20 cellular contexts compared by ENCODE assay signal in the genomic region with DNA sequence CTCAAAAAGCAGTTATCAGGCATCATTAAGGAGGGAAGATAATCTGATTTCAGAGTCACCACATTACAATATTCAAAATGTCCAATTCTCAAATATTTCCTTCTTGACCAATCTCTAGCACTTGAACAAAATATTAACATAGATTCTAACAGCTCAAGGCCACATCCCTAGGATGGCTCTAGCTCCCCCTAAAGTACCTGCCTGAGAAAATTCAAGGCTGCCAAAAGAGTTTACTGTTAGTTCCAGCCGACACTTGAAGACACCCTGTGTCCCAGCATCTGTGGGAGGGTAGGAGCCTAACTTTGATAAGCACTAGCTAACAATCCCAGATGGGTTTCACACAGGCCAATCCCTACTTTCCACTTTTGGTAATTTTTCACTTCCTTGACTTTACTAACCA. TPM values are rescaled to one million over a fixed set of nuclear protein-coding genes. Genes with fewer than 3 reads are reported as not detected.
DNase-seq lines count a peak whose midpoint lies in the region; ATAC-seq and TF ChIP-seq lines count a peak whose summit lies in the region.
"Had no signal": no experiment of that assay in that cellular context is flagged by ENCODE, and none has a peak within 500 bp of the region (broad histone marks: within the 10 kb centered on the region; RNA-seq: fewer than 3 reads in every experiment).

No MANE protein-coding gene starts in this region.

- H3K27me3 ChIP-seq in BE2C, result no peaks in the 10 kb centered on the region
- H3K27me3 ChIP-seq: SJCRH30 had no signal

- no peak overlapping the region for H3K4me3 Mint-ChIP-seq in T-cell
- H3K4me3 Mint-ChIP-seq in activated T-cell treated with anti-CD3 and anti-CD28 coated beads, Interleukin-2, amount 50 U/mL, for 24 hours, result no peak overlapping the region
- H3K4me3 Mint-ChIP-seq: B cell; CD8-positive, alpha-beta T cell had no signal

- TF ChIP-seq CTCF in BE2C (IDR thresholded peaks at IDR 0.05; ENCODE audit: low read depth, low read length), result peak; percentile 13; the same call in 1 of the 2 replicates
- no peak for TF ChIP-seq CTCF in HEK293 (tag by site-specific recombination; IDR thresholded peaks at IDR 0.05)
- TF ChIP-seq CTCF in epithelial cell of proximal tubule (conservative IDR thresholded peaks at IDR 0.05; ENCODE audit: low read depth, low read length), result peak; percentile 36

- no peaks in the 10 kb centered on the region for H3K36me3 Mint-ChIP-seq in T-cell
- no peaks in the 10 kb centered on the region for H3K36me3 Mint-ChIP-seq in activated T-cell treated with anti-CD3 and anti-CD28 coated beads, Interleukin-2, amount 50 U/mL, for 24 hours (ENCODE audit: low read depth)
- H3K36me3 Mint-ChIP-seq: CD8-positive, alpha-beta T cell had no signal

- H3K27me3 Mint-ChIP-seq in T-cell, result peaks cover 1 to 4% of the 10 kb centered on the region in 2 donors
- H3K27me3 Mint-ChIP-seq in activated T-cell treated with anti-CD3 and anti-CD28 coated beads, Interleukin-2, amount 50 U/mL, for 24 hours, result peaks cover 8% of the 10 kb centered on the region

- H3K36me3 ChIP-seq in BE2C (no peaks in the 10 kb centered on the region), HEK293 (ENCODE audit: control insufficient read depth in 2 of 2, insufficient read depth in 1 of 2, low read length in 2 of 2) (no peaks in the 10 kb centered on the region)
- H3K36me3 ChIP-seq: SJCRH30 had no signal

- CTCF ChIA-PET in HEK293 (lab: Yijun Ruan, JAX) (interaction anchor here (0.6 kb wide), 1 partner anchor 198 kb away, joined by 4 read pairs; no protein-coding TSS in a partner anchor), T-cell (lab: Charles Lee) (no interaction called here)

- H3K9me3 Mint-ChIP-seq in T-cell, result no peaks in the 10 kb centered on the region
- H3K9me3 Mint-ChIP-seq in activated T-cell treated with anti-CD3 and anti-CD28 coated beads, Interleukin-2, amount 50 U/mL, for 24 hours, result no peaks in the 10 kb centered on the region
- H3K9me3 Mint-ChIP-seq: CD8-positive, alpha-beta T cell had no signal

- H3K9me3 ChIP-seq in BE2C, result no peaks in the 10 kb centered on the region
- no peaks in the 10 kb centered on the region for H3K9me3 ChIP-seq in HEK293 (ENCODE audit: control insufficient read depth, insufficient read depth, low read depth, low read length)
- H3K9me3 ChIP-seq: SJCRH30 had no signal

- peaks cover 10 to 16% (median 12%) of the 10 kb centered on the region in 3 donors for H3K4me1 Mint-ChIP-seq in T-cell
- H3K4me1 Mint-ChIP-seq in activated T-cell treated with anti-CD3 and anti-CD28 coated beads, Interleukin-2, amount 50 U/mL, for 24 hours (ENCODE audit: low read depth), result peaks cover 9% of the 10 kb centered on the region
- H3K4me1 Mint-ChIP-seq: B cell had no signal

- H3K27ac Mint-ChIP-seq in T-cell, result no peak overlapping the region
- no peak overlapping the region for H3K27ac Mint-ChIP-seq in activated T-cell treated with anti-CD3 and anti-CD28 coated beads, Interleukin-2, amount 50 U/mL, for 24 hours
- H3K27ac Mint-ChIP-seq: B cell; CD8-positive, alpha-beta T cell had no signal

- ATAC-seq in T-cell (replicated peaks in 1 of 4) (no peak), HG03354 (IDR thresholded peaks at IDR 0.05; ENCODE audit: poor library complexity, severe bottlenecking, unreplicated experiment) (no peak)
- ATAC-seq: CD8-positive, alpha-beta T cell; HCT116 had no signal

- H3K4me1 ChIP-seq in BE2C, result no peaks in the 10 kb centered on the region
- H3K4me1 ChIP-seq in HEK293 (ENCODE audit: control insufficient read depth, insufficient read depth, low read length), result no peaks in the 10 kb centered on the region
- H3K4me1 ChIP-seq: SJCRH30 had no signal

- H3K4me3 ChIP-seq in BE2C (ENCODE audit: low read depth, low read length) (no peak overlapping the region), HEK293 (ENCODE audit: low read depth, low read length) (no peak overlapping the region), epithelial cell of proximal tubule (ENCODE audit: low read depth, low read length) (no peak overlapping the region)
- H3K4me3 ChIP-seq: SJCRH30 had no signal

- no peak overlapping the region for H3K27ac ChIP-seq in HEK293 (ENCODE audit: extremely low read depth, low read depth, low read length)
- H3K27ac ChIP-seq: HL-60, SJCRH30 had no signal

- in situ Hi-C loops in SK-MEL-5 (cut with HindIII; ENCODE audit: low pct_unique_long_range_greater_than_20kb, low sequenced_read_pairs), result no loop called here

- no peak for DNase-seq in BE2C
- peak; percentile 17 for DNase-seq in SK-MEL-5 (ENCODE audit: low read depth, low spot score)
- DNase-seq in epithelial cell of proximal tubule (ENCODE audit: low read depth), result no peak
- no peak for DNase-seq in T-cell
- DNase-seq in activated T-cell treated with anti-CD3 and anti-CD28 coated beads, Interleukin-2, amount 50 U/mL, for 24 hours, result no peak
- no peak for DNase-seq in DMS53 treated with DMSO at 0.1 percent for 48 hours (lab: John Stamatoyannopoulos, UW; ENCODE audit: unreplicated experiment)
- DNase-seq: CD8-positive, alpha-beta T cell; DND-41; GDM1; KBM-7; NCI-H1092 treated with DMSO at 0.1 percent for 48 hours; NCI-H1694 treated with DMSO at 0.1 percent for 48 hours; NCI-H446; SJCRH30; T-helper 1 cell had no signal

- POLR2A ChIA-PET in HEK293 (lab: Yijun Ruan, JAX) (no interaction called here), T-cell (lab: Charles Lee) (no interaction called here)

TF ChIP-seq in HEK293, 187 proteins besides CTCF, POLR2A, EP300 and RAD21:
- TF ChIP-seq, protein P1, sequence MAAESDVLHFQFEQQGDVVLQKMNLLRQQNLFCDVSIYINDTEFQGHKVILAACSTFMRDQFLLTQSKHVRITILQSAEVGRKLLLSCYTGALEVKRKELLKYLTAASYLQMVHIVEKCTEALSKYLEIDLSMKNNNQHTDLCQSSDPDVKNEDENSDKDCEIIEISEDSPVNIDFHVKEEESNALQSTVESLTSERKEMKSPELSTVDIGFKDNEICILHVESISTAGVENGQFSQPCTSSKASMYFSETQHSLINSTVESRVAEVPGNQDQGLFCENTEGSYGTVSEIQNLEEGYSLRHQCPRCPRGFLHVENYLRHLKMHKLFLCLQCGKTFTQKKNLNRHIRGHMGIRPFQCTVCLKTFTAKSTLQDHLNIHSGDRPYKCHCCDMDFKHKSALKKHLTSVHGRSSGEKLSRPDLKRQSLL (tag by site-specific recombination; IDR thresholded peaks at IDR 0.05), result peak; percentile 59
- no peak for TF ChIP-seq ZNF366 (tag by site-specific recombination; conservative IDR thresholded peaks at IDR 0.05)

RNA-seq across cellular contexts. Expression of a gene that starts 10.4 kb away (rescaled TPM):
- 23.8 TPM for polyA plus RNA-seq in BE2C (2012; ENCODE audit: insufficient read depth, insufficient read length, low read depth)
- 10.1 and 11.2 TPM in 2 replicates for total RNA-seq in SK-MEL-5 (2014; rRNA removed; shearing (Covaris generic))
- 12.1 and 13.2 TPM in 2 replicates for polyA plus RNA-seq in SK-MEL-5 (2015; cell fraction: cytosol; rRNA removed)
- 4.1 and 6.5 TPM in 2 replicates for polyA plus RNA-seq in SK-MEL-5 (2015; cell fraction: nucleus; rRNA removed)
- 8.1 and 14.9 TPM in 2 replicates for total RNA-seq in epithelial cell of proximal tubule
- total RNA-seq in T-cell, result 10 to 100 TPM; 14.2 to 38.7 (median 16.1) TPM
